Comparison of ENCODE assay signal across 7 cellular contexts in the genomic region with DNA sequence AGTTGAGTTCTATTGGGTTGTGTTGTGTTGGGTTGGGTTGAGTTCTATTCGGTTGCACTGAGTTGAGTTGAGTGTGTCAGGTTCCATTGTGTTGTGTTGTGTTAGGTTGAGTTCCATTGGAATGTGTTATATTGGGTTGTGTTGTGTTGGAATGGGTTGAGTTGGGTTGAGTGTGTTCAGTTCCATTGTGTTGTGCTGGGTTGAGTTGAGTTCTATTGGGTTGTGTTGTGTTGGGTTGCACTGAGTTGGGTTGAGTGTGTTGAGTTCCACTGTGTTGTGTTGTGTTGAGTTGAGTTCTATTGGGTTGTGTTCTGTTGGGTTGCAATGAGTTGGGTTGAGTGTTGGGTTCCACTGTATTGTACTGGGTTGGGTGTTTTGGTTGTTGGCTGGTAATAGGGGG. TPM values are rescaled to one million over a fixed set of nuclear protein-coding genes. Genes with fewer than 3 reads are reported as not detected.
"Had no signal": no experiment of that assay in that cellular context is flagged by ENCODE, and none has a peak within 500 bp of the region (broad histone marks: within the 10 kb centered on the region; RNA-seq: fewer than 3 reads in every experiment).

No MANE protein-coding gene starts in this region.

- DNase-seq: GM23248, GOT3, HFFc6, KG1 had no signal

- H3K4me3 ChIP-seq: GM23248, HAP-1 had no signal

- H3K9me3 ChIP-seq: HAP-1 had no signal

- H3K27ac ChIP-seq: GM23248 had no signal

- H3K4me1 ChIP-seq: HAP-1 had no signal

- H3K36me3 ChIP-seq: HAP-1 had no signal

RNA-seq across cellular contexts. Expression of gene ALX4, which starts 35.5 kb away (rescaled TPM):
- total RNA-seq: GM23248, H7, HT-29 had no signal
